In genomic region chrX:71623105-71623450, GRCh38 we compare ENCODE assay signal across 11 cellular contexts. TPM values are rescaled to one million over a fixed set of nuclear protein-coding genes. Genes with fewer than 3 reads are reported as not detected.
DNase-seq lines count a peak whose midpoint lies in the region; ATAC-seq and TF ChIP-seq lines count a peak whose summit lies in the region.
"Had no signal": no experiment of that assay in that cellular context is flagged by ENCODE, and none has a peak within 500 bp of the region (broad histone marks: within the 10 kb centered on the region; RNA-seq: fewer than 3 reads in every experiment).

No MANE protein-coding gene starts in this region.

- H3K9me3 Mint-ChIP-seq in activated CD4-positive, alpha-beta T cell treated with anti-CD3 and anti-CD28 coated beads, Interleukin-2, amount 10 ng/mL, durations not matched to agents 7 days and 5 days: no peaks in the 10 kb centered on the region
- no peaks in the 10 kb centered on the region for H3K9me3 Mint-ChIP-seq in activated naive CD8-positive, alpha-beta T cell treated with anti-CD3 and anti-CD28 coated beads, Interleukin-2, amount 50 U/mL, for 24 hours

- H4K8ac ChIP-seq in mesendoderm (ENCODE audit: low read depth, low read length): no peak overlapping the region

- H3K36me3 ChIP-seq in mesendoderm (ENCODE audit: control insufficient read depth, insufficient read depth, low read length) (no peaks in the 10 kb centered on the region), thoracic aorta (no peaks in the 10 kb centered on the region)

- H3K4ac ChIP-seq in mesendoderm (ENCODE audit: low read depth, low read length): no peak overlapping the region

- H3K27ac ChIP-seq in mesendoderm (ENCODE audit: low read depth, low read length) (peak overlapping the region; percentile 59), thoracic aorta (peak overlapping the region; percentile 65 to 74)

- H3K27me3 ChIP-seq in mesendoderm (ENCODE audit: insufficient read depth, low read length, poor library complexity) (no peaks in the 10 kb centered on the region), thoracic aorta (replicated peaks; ENCODE audit: insufficient read depth) (no peaks in the 10 kb centered on the region)

- H3K4me2 ChIP-seq in mesendoderm (ENCODE audit: low read length): no peak overlapping the region

- no peak for ATAC-seq in activated naive CD8-positive, alpha-beta T cell treated with anti-CD3 and anti-CD28 coated beads, Interleukin-2, amount 50 U/mL, for 24 hours
- ATAC-seq in thoracic aorta (ENCODE audit: insufficient number of reproducible peaks, low FRiP score, low read depth): no peak

- CTCF ChIA-PET in activated CD4-positive, alpha-beta T cell treated with anti-CD3 and anti-CD28 coated beads, Interleukin-2, amount 10 ng/mL, durations not matched to agents 7 days and 5 days (lab: Charles Lee): interaction anchor here (1.1 to 2.8 kb wide), 7 partner anchors 8 to 29 kb away, joined by 3 to 10 read pairs (median 5); no protein-coding TSS in a partner anchor

- H3K9ac ChIP-seq in mesendoderm (ENCODE audit: low read length): peak overlapping the region; percentile 44

- H3K4me1 Mint-ChIP-seq in activated CD4-positive, alpha-beta T cell treated with anti-CD3 and anti-CD28 coated beads, Interleukin-2, amount 10 ng/mL, durations not matched to agents 7 days and 5 days: peaks cover 65% of the 10 kb centered on the region
- H3K4me1 Mint-ChIP-seq in activated naive CD8-positive, alpha-beta T cell treated with anti-CD3 and anti-CD28 coated beads, Interleukin-2, amount 50 U/mL, for 24 hours: peaks cover 68% of the 10 kb centered on the region

- no peaks in the 10 kb centered on the region for H3K79me2 ChIP-seq in mesendoderm (ENCODE audit: control insufficient read depth, insufficient read depth, low read length)

- peak overlapping the region; percentile 61 for H3K18ac ChIP-seq in mesendoderm (ENCODE audit: low read length)

- H3K36me3 Mint-ChIP-seq in activated CD4-positive, alpha-beta T cell treated with anti-CD3 and anti-CD28 coated beads, Interleukin-2, amount 10 ng/mL, durations not matched to agents 7 days and 5 days (ENCODE audit: low read depth): peaks cover 11% of the 10 kb centered on the region
- peaks cover 3% of the 10 kb centered on the region for H3K36me3 Mint-ChIP-seq in activated naive CD8-positive, alpha-beta T cell treated with anti-CD3 and anti-CD28 coated beads, Interleukin-2, amount 50 U/mL, for 24 hours (ENCODE audit: low read depth)

- POLR2A ChIA-PET in activated CD4-positive, alpha-beta T cell treated with anti-CD3 and anti-CD28 coated beads, Interleukin-2, amount 10 ng/mL, durations not matched to agents 7 days and 5 days (lab: Charles Lee): interaction anchor here (0.7 kb wide), 1 partner anchor 9 kb away, joined by 3 read pairs; no protein-coding TSS in a partner anchor

- H3K9me3 ChIP-seq in thoracic aorta: no peaks in the 10 kb centered on the region

- H2AK5ac ChIP-seq in mesendoderm (ENCODE audit: low read length): no peak overlapping the region

- no CpG with 5 or more reads among the region's 3 CpGs for WGBS in mesendoderm (ENCODE audit: extremely low coverage, insufficient coverage, low lambda C conversion rate)

- H3K27me3 Mint-ChIP-seq in activated CD4-positive, alpha-beta T cell treated with anti-CD3 and anti-CD28 coated beads, Interleukin-2, amount 10 ng/mL, durations not matched to agents 7 days and 5 days: no peaks in the 10 kb centered on the region
- H3K27me3 Mint-ChIP-seq in activated naive CD8-positive, alpha-beta T cell treated with anti-CD3 and anti-CD28 coated beads, Interleukin-2, amount 50 U/mL, for 24 hours: peaks cover 2% of the 10 kb centered on the region

- no peak overlapping the region for H2BK120ac ChIP-seq in mesendoderm (ENCODE audit: low read depth, low read length)

- H3K27ac Mint-ChIP-seq in activated CD4-positive, alpha-beta T cell treated with anti-CD3 and anti-CD28 coated beads, Interleukin-2, amount 10 ng/mL, durations not matched to agents 7 days and 5 days: peak overlapping the region; percentile 90
- peak overlapping the region; percentile 94 for H3K27ac Mint-ChIP-seq in activated naive CD8-positive, alpha-beta T cell treated with anti-CD3 and anti-CD28 coated beads, Interleukin-2, amount 50 U/mL, for 24 hours

- no peak overlapping the region for H2BK5ac ChIP-seq in mesendoderm (ENCODE audit: low read length)

- H3K4me3 ChIP-seq in mesendoderm (ENCODE audit: low read length) (no peak overlapping the region), thoracic aorta (no peak overlapping the region)

- no peak overlapping the region for H2BK15ac ChIP-seq in mesendoderm (replicated peaks; ENCODE audit: low read depth)

- H4K5ac ChIP-seq in mesendoderm (ENCODE audit: low read length): no peak overlapping the region

- no peak for TF ChIP-seq CTCF in thoracic aorta (IDR thresholded peaks at IDR 0.05)

- peak overlapping the region; percentile 34 for H3K56ac ChIP-seq in mesendoderm (ENCODE audit: low read length)

- no peak for DNase-seq in activated CD4-positive, alpha-beta T cell treated with anti-CD3 and anti-CD28 coated beads, Interleukin-2, amount 10 ng/mL, durations not matched to agents 7 days and 5 days
- DNase-seq in activated CD4-positive, alpha-beta T cell treated with anti-CD3 and anti-CD28 coated beads, Interleukin-2, amount 50 U/mL, for 1 hour: no peak
- DNase-seq in activated naive CD8-positive, alpha-beta T cell treated with anti-CD3 and anti-CD28 coated beads, Interleukin-2, amount 50 U/mL, for 24 hours: no peak
- DNase-seq in mesendoderm (no peak), thoracic aorta (ENCODE audit: low spot score) (no peak), iPS-NIHi11 (ENCODE audit: low spot score) (no peak)
- DNase-seq in stimulated activated CD4-positive, alpha-beta T cell treated with anti-CD3 and anti-CD28 coated beads, Interleukin-1b, Interleukin-23, amount 100 ng/mL, for 48 hours: no peak
- DNase-seq in NK-92 treated with Interleukin-12 subunit alpha and Interleukin-12 subunit beta, amount 100 ng/mL, for 24 hours (lab: John Stamatoyannopoulos, UW): no peak
- DNase-seq: NCI-H2081 had no signal

- H3K4me1 ChIP-seq in mesendoderm (ENCODE audit: control insufficient read depth, low read depth, low read length) (no peaks in the 10 kb centered on the region), thoracic aorta (ENCODE audit: control insufficient read depth in 1 of 2, low read depth in 2 of 2) (peaks cover 4 to 15% of the 10 kb centered on the region in 2 donors)

- H3K4me3 Mint-ChIP-seq in activated CD4-positive, alpha-beta T cell treated with anti-CD3 and anti-CD28 coated beads, Interleukin-2, amount 10 ng/mL, durations not matched to agents 7 days and 5 days: peak overlapping the region; percentile 59
- peak overlapping the region; percentile 74 for H3K4me3 Mint-ChIP-seq in activated naive CD8-positive, alpha-beta T cell treated with anti-CD3 and anti-CD28 coated beads, Interleukin-2, amount 50 U/mL, for 24 hours

- no peak overlapping the region for H3K23ac ChIP-seq in mesendoderm (ENCODE audit: low read length)

- no peaks in the 10 kb centered on the region for H3K79me1 ChIP-seq in mesendoderm (ENCODE audit: low read length)

RNA-seq across cellular contexts. Expression of gene CXCR3, which starts 4.8 kb away (rescaled TPM):
- 10 to 100 TPM; 68.2 to 73.5 TPM for total RNA-seq in activated CD4-positive, alpha-beta T cell treated with anti-CD3 and anti-CD28 coated beads, Interleukin-2, amount 10 ng/mL, durations not matched to agents 7 days and 5 days
- 0.03 TPM for polyA plus RNA-seq in mesendoderm (2013, experiment 1 of 2)
- not detected for polyA plus RNA-seq in mesendoderm (2013, experiment 2 of 2)
- under 1 TPM in 1 of 2 donors, not detected in 1; 0.99 TPM for total RNA-seq in thoracic aorta
- total RNA-seq: renal cortical epithelial cell, subcutaneous adipose tissue had no signal

RNA-seq across cellular contexts. Expression of gene GCNA, which starts 44.8 kb away (rescaled TPM):
- 1 to 10 TPM; 4.7 to 5.9 TPM for total RNA-seq in activated CD4-positive, alpha-beta T cell treated with anti-CD3 and anti-CD28 coated beads, Interleukin-2, amount 10 ng/mL, durations not matched to agents 7 days and 5 days
- 1.1 TPM for polyA plus RNA-seq in mesendoderm (2013, experiment 1 of 2)
- polyA plus RNA-seq in mesendoderm (2013, experiment 2 of 2): 0.97 TPM
- 1 to 10 TPM; 5.1 to 5.4 TPM for total RNA-seq in thoracic aorta

Comparison
In these comparisons a context has a peak if more than half of its experiments do, and no peak if none do; other contexts are left out.
1. RNA of gene CXCR3, which starts 4.8 kb away (total RNA-seq): 68.2 to 73.5 TPM in activated CD4-positive, alpha-beta T cell treated with anti-CD3 and anti-CD28 coated beads, Interleukin-2, amount 10 ng/mL, durations not matched to agents 7 days and 5 days; 0.99 TPM in thoracic aorta; every median in the first group is over 10 times any median in the second.